Comparison of ENCODE assay signal across 1 cellular context in the genomic region with DNA sequence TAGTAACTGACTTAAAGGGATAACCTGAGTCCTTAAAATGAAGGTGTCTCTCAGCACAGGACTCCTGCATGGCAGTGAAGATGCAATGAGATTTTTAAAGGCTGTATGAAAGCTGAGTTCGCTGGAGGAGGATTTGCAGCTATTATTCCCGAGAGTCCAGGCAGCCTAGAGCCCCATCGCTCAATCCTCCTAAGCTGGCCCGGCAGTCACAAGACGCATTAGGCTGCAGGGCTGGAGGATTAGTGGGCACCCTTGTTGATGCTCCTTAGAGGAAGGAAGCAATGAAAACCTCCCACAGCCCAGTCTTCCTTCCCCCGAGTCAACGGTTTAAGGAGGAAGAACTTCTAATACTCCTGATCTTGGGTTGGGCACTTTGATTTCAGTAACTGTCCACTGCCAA.
TF ChIP-seq lines count a peak whose summit lies in the region.

No MANE protein-coding gene starts in this region.

TF ChIP-seq in H1, 55 proteins besides CTCF, POLR2A, EP300 and RAD21 (continued from another document):
- TF ChIP-seq, protein P1, sequence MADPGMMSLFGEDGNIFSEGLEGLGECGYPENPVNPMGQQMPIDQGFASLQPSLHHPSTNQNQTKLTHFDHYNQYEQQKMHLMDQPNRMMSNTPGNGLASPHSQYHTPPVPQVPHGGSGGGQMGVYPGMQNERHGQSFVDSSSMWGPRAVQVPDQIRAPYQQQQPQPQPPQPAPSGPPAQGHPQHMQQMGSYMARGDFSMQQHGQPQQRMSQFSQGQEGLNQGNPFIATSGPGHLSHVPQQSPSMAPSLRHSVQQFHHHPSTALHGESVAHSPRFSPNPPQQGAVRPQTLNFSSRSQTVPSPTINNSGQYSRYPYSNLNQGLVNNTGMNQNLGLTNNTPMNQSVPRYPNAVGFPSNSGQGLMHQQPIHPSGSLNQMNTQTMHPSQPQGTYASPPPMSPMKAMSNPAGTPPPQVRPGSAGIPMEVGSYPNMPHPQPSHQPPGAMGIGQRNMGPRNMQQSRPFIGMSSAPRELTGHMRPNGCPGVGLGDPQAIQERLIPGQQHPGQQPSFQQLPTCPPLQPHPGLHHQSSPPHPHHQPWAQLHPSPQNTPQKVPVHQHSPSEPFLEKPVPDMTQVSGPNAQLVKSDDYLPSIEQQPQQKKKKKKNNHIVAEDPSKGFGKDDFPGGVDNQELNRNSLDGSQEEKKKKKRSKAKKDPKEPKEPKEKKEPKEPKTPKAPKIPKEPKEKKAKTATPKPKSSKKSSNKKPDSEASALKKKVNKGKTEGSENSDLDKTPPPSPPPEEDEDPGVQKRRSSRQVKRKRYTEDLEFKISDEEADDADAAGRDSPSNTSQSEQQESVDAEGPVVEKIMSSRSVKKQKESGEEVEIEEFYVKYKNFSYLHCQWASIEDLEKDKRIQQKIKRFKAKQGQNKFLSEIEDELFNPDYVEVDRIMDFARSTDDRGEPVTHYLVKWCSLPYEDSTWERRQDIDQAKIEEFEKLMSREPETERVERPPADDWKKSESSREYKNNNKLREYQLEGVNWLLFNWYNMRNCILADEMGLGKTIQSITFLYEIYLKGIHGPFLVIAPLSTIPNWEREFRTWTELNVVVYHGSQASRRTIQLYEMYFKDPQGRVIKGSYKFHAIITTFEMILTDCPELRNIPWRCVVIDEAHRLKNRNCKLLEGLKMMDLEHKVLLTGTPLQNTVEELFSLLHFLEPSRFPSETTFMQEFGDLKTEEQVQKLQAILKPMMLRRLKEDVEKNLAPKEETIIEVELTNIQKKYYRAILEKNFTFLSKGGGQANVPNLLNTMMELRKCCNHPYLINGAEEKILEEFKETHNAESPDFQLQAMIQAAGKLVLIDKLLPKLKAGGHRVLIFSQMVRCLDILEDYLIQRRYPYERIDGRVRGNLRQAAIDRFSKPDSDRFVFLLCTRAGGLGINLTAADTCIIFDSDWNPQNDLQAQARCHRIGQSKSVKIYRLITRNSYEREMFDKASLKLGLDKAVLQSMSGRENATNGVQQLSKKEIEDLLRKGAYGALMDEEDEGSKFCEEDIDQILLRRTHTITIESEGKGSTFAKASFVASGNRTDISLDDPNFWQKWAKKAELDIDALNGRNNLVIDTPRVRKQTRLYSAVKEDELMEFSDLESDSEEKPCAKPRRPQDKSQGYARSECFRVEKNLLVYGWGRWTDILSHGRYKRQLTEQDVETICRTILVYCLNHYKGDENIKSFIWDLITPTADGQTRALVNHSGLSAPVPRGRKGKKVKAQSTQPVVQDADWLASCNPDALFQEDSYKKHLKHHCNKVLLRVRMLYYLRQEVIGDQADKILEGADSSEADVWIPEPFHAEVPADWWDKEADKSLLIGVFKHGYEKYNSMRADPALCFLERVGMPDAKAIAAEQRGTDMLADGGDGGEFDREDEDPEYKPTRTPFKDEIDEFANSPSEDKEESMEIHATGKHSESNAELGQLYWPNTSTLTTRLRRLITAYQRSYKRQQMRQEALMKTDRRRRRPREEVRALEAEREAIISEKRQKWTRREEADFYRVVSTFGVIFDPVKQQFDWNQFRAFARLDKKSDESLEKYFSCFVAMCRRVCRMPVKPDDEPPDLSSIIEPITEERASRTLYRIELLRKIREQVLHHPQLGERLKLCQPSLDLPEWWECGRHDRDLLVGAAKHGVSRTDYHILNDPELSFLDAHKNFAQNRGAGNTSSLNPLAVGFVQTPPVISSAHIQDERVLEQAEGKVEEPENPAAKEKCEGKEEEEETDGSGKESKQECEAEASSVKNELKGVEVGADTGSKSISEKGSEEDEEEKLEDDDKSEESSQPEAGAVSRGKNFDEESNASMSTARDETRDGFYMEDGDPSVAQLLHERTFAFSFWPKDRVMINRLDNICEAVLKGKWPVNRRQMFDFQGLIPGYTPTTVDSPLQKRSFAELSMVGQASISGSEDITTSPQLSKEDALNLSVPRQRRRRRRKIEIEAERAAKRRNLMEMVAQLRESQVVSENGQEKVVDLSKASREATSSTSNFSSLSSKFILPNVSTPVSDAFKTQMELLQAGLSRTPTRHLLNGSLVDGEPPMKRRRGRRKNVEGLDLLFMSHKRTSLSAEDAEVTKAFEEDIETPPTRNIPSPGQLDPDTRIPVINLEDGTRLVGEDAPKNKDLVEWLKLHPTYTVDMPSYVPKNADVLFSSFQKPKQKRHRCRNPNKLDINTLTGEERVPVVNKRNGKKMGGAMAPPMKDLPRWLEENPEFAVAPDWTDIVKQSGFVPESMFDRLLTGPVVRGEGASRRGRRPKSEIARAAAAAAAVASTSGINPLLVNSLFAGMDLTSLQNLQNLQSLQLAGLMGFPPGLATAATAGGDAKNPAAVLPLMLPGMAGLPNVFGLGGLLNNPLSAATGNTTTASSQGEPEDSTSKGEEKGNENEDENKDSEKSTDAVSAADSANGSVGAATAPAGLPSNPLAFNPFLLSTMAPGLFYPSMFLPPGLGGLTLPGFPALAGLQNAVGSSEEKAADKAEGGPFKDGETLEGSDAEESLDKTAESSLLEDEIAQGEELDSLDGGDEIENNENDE (IDR thresholded peaks at IDR 0.05; ENCODE audit: insufficient replicate concordance, low read length), result no peak
- TF ChIP-seq POU5F1 (IDR thresholded peaks at IDR 0.05; ENCODE audit: low read depth, low read length) (no peak), YY1 (IDR thresholded peaks at IDR 0.05; ENCODE audit: low read depth, low read length) (no peak), CTBP2 (IDR thresholded peaks at IDR 0.05; ENCODE audit: borderline replicate concordance, insufficient read depth, insufficient read length, low read length) (no peak), SIRT6 (IDR thresholded peaks at IDR 0.05; ENCODE audit: low read length) (no peak), MAFK (IDR thresholded peaks at IDR 0.05; ENCODE audit: low read depth, low read length) (no peak), JUND (IDR thresholded peaks at IDR 0.05; ENCODE audit: low read length) (no peak), BACH1 (IDR thresholded peaks at IDR 0.05; ENCODE audit: low read length) (no peak), KDM5A (IDR thresholded peaks at IDR 0.05; ENCODE audit: low read length) (no peak)
- TF ChIP-seq, protein P2, sequence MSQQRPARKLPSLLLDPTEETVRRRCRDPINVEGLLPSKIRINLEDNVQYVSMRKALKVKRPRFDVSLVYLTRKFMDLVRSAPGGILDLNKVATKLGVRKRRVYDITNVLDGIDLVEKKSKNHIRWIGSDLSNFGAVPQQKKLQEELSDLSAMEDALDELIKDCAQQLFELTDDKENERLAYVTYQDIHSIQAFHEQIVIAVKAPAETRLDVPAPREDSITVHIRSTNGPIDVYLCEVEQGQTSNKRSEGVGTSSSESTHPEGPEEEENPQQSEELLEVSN (IDR thresholded peaks at IDR 0.05), result no peak
- TF ChIP-seq, protein P3, sequence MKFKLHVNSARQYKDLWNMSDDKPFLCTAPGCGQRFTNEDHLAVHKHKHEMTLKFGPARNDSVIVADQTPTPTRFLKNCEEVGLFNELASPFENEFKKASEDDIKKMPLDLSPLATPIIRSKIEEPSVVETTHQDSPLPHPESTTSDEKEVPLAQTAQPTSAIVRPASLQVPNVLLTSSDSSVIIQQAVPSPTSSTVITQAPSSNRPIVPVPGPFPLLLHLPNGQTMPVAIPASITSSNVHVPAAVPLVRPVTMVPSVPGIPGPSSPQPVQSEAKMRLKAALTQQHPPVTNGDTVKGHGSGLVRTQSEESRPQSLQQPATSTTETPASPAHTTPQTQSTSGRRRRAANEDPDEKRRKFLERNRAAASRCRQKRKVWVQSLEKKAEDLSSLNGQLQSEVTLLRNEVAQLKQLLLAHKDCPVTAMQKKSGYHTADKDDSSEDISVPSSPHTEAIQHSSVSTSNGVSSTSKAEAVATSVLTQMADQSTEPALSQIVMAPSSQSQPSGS (IDR thresholded peaks at IDR 0.05; ENCODE audit: low read length), result no peak
